In genomic region chr9:83969602-83970001, GRCh38 we compare ENCODE assay signal across 17 cellular contexts. TPM values are rescaled to one million over a fixed set of nuclear protein-coding genes. Genes with fewer than 3 reads are reported as not detected.
DNase-seq lines count a peak whose midpoint lies in the region; ATAC-seq and TF ChIP-seq lines count a peak whose summit lies in the region.
"Had no signal": no experiment of that assay in that cellular context is flagged by ENCODE, and none has a peak within 500 bp of the region (broad histone marks: within the 10 kb centered on the region; RNA-seq: fewer than 3 reads in every experiment).

No MANE protein-coding gene starts in this region.

- no peaks in the 10 kb centered on the region for H3K9me3 ChIP-seq in CD4-positive, alpha-beta T cell (ENCODE audit: control insufficient read depth, low read length)
- no peaks in the 10 kb centered on the region for H3K9me3 ChIP-seq in SK-N-MC (ENCODE audit: low read depth, low read length)
- no peaks in the 10 kb centered on the region for H3K9me3 ChIP-seq in naive thymus-derived CD4-positive, alpha-beta T cell (ENCODE audit: control insufficient read depth in 2 of 3, low read length in 3 of 3)
- H3K9me3 ChIP-seq: BLaER1 had no signal

- no peak for TF ChIP-seq CTCF in CD4-positive, alpha-beta T cell (IDR thresholded peaks at IDR 0.05)
- TF ChIP-seq CTCF in RWPE1 (conservative IDR thresholded peaks at IDR 0.05; ENCODE audit: low read depth) = no peak

- POLR2A ChIA-PET in activated CD4-positive, alpha-beta memory T cell treated with anti-CD3 and anti-CD28 coated beads for 36 hours (lab: Charles Lee) = interaction anchor here (0.7 to 2.7 kb wide), 2 partner anchors 10 to 35 kb away, joined by 3 to 13 read pairs; partner anchors contain the start of genes HNRNPK and RMI1
- POLR2A ChIA-PET in activated CD4-positive, alpha-beta memory T cell treated with anti-CD3 and anti-CD28 coated beads, Interleukin-2, amount 10 ng/mL, durations not matched to agents 7 days and 5 days (lab: Charles Lee) = interaction anchor here (3.4 to 4.1 kb wide), 2 partner anchors 11 to 12 kb away, joined by 18 to 30 read pairs; partner anchors contain the start of genes HNRNPK and RMI1
- POLR2A ChIA-PET in CD4-positive, alpha-beta T cell (lab: Charles Lee) = interaction anchor here (1.1 to 3.2 kb wide), 2 partner anchors 11 to 16 kb away, joined by 3 to 20 read pairs; partner anchors contain the start of genes HNRNPK and RMI1
- POLR2A ChIA-PET in naive thymus-derived CD4-positive, alpha-beta T cell (lab: Charles Lee) = no interaction called here
- POLR2A ChIA-PET in RWPE1 (lab: Yijun Ruan, JAX; ENCODE audit: low non-redundant PET) = no interaction called here

- H3K27me3 Mint-ChIP-seq in activated CD4-positive, alpha-beta memory T cell treated with anti-CD3 and anti-CD28 coated beads for 36 hours = no peaks in the 10 kb centered on the region
- H3K27me3 Mint-ChIP-seq in activated CD4-positive, alpha-beta memory T cell treated with anti-CD3 and anti-CD28 coated beads, Interleukin-2, amount 10 ng/mL, durations not matched to agents 7 days and 5 days = no peaks in the 10 kb centered on the region
- H3K27me3 Mint-ChIP-seq in CD4-positive, alpha-beta T cell = no peaks in the 10 kb centered on the region
- H3K27me3 Mint-ChIP-seq in naive thymus-derived CD4-positive, alpha-beta T cell = no peaks in the 10 kb centered on the region

- DNase-seq in activated CD4-positive, alpha-beta memory T cell treated with anti-CD3 and anti-CD28 coated beads for 36 hours = no peak
- DNase-seq in activated CD4-positive, alpha-beta memory T cell treated with anti-CD3 and anti-CD28 coated beads, Interleukin-2, amount 10 ng/mL, durations not matched to agents 7 days and 5 days = no peak
- DNase-seq in CD4-positive, alpha-beta T cell = no peak
- DNase-seq in SK-N-MC (ENCODE audit: low read depth, low spot score) = no peak
- no peak for DNase-seq in naive thymus-derived CD4-positive, alpha-beta T cell
- no peak for DNase-seq in RWPE1 (ENCODE audit: low spot score)
- DNase-seq: Calu3; CD8-positive, alpha-beta T cell; NCI-H1417; NCI-H187 treated with DMSO at 0.1 percent for 48 hours; NCI-H226; NCI-H524 treated with DMSO at 0.1 percent for 48 hours; PC-3; RPMI8226 had no signal

- H3K27me3 ChIP-seq in CD4-positive, alpha-beta T cell (ENCODE audit: control insufficient read depth, insufficient read depth, low read length) = no peaks in the 10 kb centered on the region
- H3K27me3 ChIP-seq in naive thymus-derived CD4-positive, alpha-beta T cell (ENCODE audit: control insufficient read depth in 2 of 2, insufficient read depth in 2 of 2, low read length in 2 of 2) = no peaks in the 10 kb centered on the region
- H3K27me3 ChIP-seq: BLaER1 had no signal

- peaks cover 30% of the 10 kb centered on the region for H3K4me1 Mint-ChIP-seq in activated CD4-positive, alpha-beta memory T cell treated with anti-CD3 and anti-CD28 coated beads for 36 hours (ENCODE audit: low read depth)
- H3K4me1 Mint-ChIP-seq in activated CD4-positive, alpha-beta memory T cell treated with anti-CD3 and anti-CD28 coated beads, Interleukin-2, amount 10 ng/mL, durations not matched to agents 7 days and 5 days = peaks cover 23% of the 10 kb centered on the region
- peaks cover 47% of the 10 kb centered on the region for H3K4me1 Mint-ChIP-seq in CD4-positive, alpha-beta T cell (ENCODE audit: low read depth)
- H3K4me1 Mint-ChIP-seq in naive thymus-derived CD4-positive, alpha-beta T cell = peaks cover 21 to 55% (median 40%) of the 10 kb centered on the region in 7 donors

- H3K4me1 ChIP-seq in naive thymus-derived CD4-positive, alpha-beta T cell (ENCODE audit: control insufficient read depth in 2 of 2, insufficient read depth in 2 of 2, low read length in 2 of 2) = peaks cover 2 to 6% of the 10 kb centered on the region in 2 donors

- peak overlapping the region; percentile 42 for H3K27ac Mint-ChIP-seq in activated CD4-positive, alpha-beta memory T cell treated with anti-CD3 and anti-CD28 coated beads for 36 hours
- H3K27ac Mint-ChIP-seq in activated CD4-positive, alpha-beta memory T cell treated with anti-CD3 and anti-CD28 coated beads, Interleukin-2, amount 10 ng/mL, durations not matched to agents 7 days and 5 days = no peak overlapping the region
- H3K27ac Mint-ChIP-seq in CD4-positive, alpha-beta T cell = peak overlapping the region; percentile 23
- H3K27ac Mint-ChIP-seq in naive thymus-derived CD4-positive, alpha-beta T cell = peak overlapping the region in 2 of 9 donors; percentile 43 to 49
- H3K27ac Mint-ChIP-seq: CD8-positive, alpha-beta T cell had no signal

- H3K4me3 Mint-ChIP-seq in activated CD4-positive, alpha-beta memory T cell treated with anti-CD3 and anti-CD28 coated beads for 36 hours = no peak overlapping the region
- no peak overlapping the region for H3K4me3 Mint-ChIP-seq in activated CD4-positive, alpha-beta memory T cell treated with anti-CD3 and anti-CD28 coated beads, Interleukin-2, amount 10 ng/mL, durations not matched to agents 7 days and 5 days
- no peak overlapping the region for H3K4me3 Mint-ChIP-seq in CD4-positive, alpha-beta T cell
- no peak overlapping the region for H3K4me3 Mint-ChIP-seq in naive thymus-derived CD4-positive, alpha-beta T cell
- H3K4me3 Mint-ChIP-seq: CD8-positive, alpha-beta T cell had no signal

- no peak overlapping the region for H3K4me3 ChIP-seq in SK-N-MC
- no peak overlapping the region for H3K4me3 ChIP-seq in naive thymus-derived CD4-positive, alpha-beta T cell (ENCODE audit: low read length)
- H3K4me3 ChIP-seq: BLaER1 had no signal

- intact Hi-C loops in activated CD4-positive, alpha-beta memory T cell treated with anti-CD3 and anti-CD28 coated beads for 36 hours (cut with micrococcal nuclease) = loop anchor here (10.0 kb wide), 1 partner anchor 785 kb away; no protein-coding TSS in a partner anchor
- intact Hi-C loops in CD4-positive, alpha-beta T cell (cut with DNase I, micrococcal nuclease) = loop anchor here in 1 of 2 experiments (10.0 kb wide), 1 partner anchor 1975 kb away; the partner anchor contains the start of gene NAA35
- intact Hi-C loops in naive thymus-derived CD4-positive, alpha-beta T cell (cut with micrococcal nuclease) = loop anchor here in 1 of 2 donors (1.0 kb wide), 1 partner anchor 10 kb away; no protein-coding TSS in a partner anchor

- peaks cover 63% of the 10 kb centered on the region for H3K36me3 Mint-ChIP-seq in activated CD4-positive, alpha-beta memory T cell treated with anti-CD3 and anti-CD28 coated beads for 36 hours
- peaks cover 82% of the 10 kb centered on the region for H3K36me3 Mint-ChIP-seq in activated CD4-positive, alpha-beta memory T cell treated with anti-CD3 and anti-CD28 coated beads, Interleukin-2, amount 10 ng/mL, durations not matched to agents 7 days and 5 days (ENCODE audit: low read depth)
- peaks cover 88% of the 10 kb centered on the region for H3K36me3 Mint-ChIP-seq in CD4-positive, alpha-beta T cell (ENCODE audit: low read depth)
- peaks cover 12 to 54% (median 35%) of the 10 kb centered on the region in 5 donors for H3K36me3 Mint-ChIP-seq in naive thymus-derived CD4-positive, alpha-beta T cell

- H3K9ac ChIP-seq in SK-N-MC (ENCODE audit: insufficient read length) = no peak overlapping the region
- H3K9ac ChIP-seq: BLaER1, KMS-11 had no signal

- CTCF ChIA-PET in activated CD4-positive, alpha-beta memory T cell treated with anti-CD3 and anti-CD28 coated beads for 36 hours (lab: Charles Lee) = interaction anchor here (1.4 kb wide), 1 partner anchor 13 kb away, joined by 3 read pairs; a partner anchor contains a TSS
- CTCF ChIA-PET in activated CD4-positive, alpha-beta memory T cell treated with anti-CD3 and anti-CD28 coated beads, Interleukin-2, amount 10 ng/mL, durations not matched to agents 7 days and 5 days (lab: Charles Lee) = interaction anchor here (0.6 to 1.5 kb wide), 2 partner anchors 15 to 292 kb away, joined by 3 to 4 read pairs; no protein-coding TSS in a partner anchor
- CTCF ChIA-PET in CD4-positive, alpha-beta T cell (lab: Charles Lee) = no interaction called here
- CTCF ChIA-PET in naive thymus-derived CD4-positive, alpha-beta T cell (lab: Charles Lee) = interaction anchor here (0.5 kb wide), 1 partner anchor 358 kb away, joined by 3 read pairs; no protein-coding TSS in a partner anchor
- CTCF ChIA-PET in RWPE1 (lab: Yijun Ruan, JAX) = interaction anchor here (0.8 to 1.2 kb wide), 2 partner anchors 31 to 345 kb away, joined by 3 read pairs; no protein-coding TSS in a partner anchor

- no peak for ATAC-seq in CD4-positive, alpha-beta T cell (ENCODE audit: poor library complexity)
- no peak for ATAC-seq in naive thymus-derived CD4-positive, alpha-beta T cell
- no peak for ATAC-seq in HG03135 (IDR thresholded peaks at IDR 0.05; ENCODE audit: unreplicated experiment)
- ATAC-seq: CD8-positive, alpha-beta T cell; PC-3 had no signal

- no peak overlapping the region for H3K27ac ChIP-seq in CD4-positive, alpha-beta T cell (ENCODE audit: low read depth, low read length)
- peak overlapping the region; percentile 78 for H3K27ac ChIP-seq in SK-N-MC
- H3K27ac ChIP-seq in naive thymus-derived CD4-positive, alpha-beta T cell (ENCODE audit: low read depth, low read length) = peak overlapping the region; percentile 10
- no peak overlapping the region for H3K27ac ChIP-seq in RWPE1
- H3K27ac ChIP-seq: BLaER1, KMS-11 had no signal

- H3K9me3 Mint-ChIP-seq in activated CD4-positive, alpha-beta memory T cell treated with anti-CD3 and anti-CD28 coated beads for 36 hours = no peaks in the 10 kb centered on the region
- H3K9me3 Mint-ChIP-seq in activated CD4-positive, alpha-beta memory T cell treated with anti-CD3 and anti-CD28 coated beads, Interleukin-2, amount 10 ng/mL, durations not matched to agents 7 days and 5 days = no peaks in the 10 kb centered on the region
- no peaks in the 10 kb centered on the region for H3K9me3 Mint-ChIP-seq in CD4-positive, alpha-beta T cell
- no peaks in the 10 kb centered on the region for H3K9me3 Mint-ChIP-seq in naive thymus-derived CD4-positive, alpha-beta T cell
- H3K9me3 Mint-ChIP-seq: CD8-positive, alpha-beta T cell had no signal

- peaks cover 86% of the 10 kb centered on the region for H3K36me3 ChIP-seq in SK-N-MC (ENCODE audit: insufficient read depth, low read length)
- H3K36me3 ChIP-seq in naive thymus-derived CD4-positive, alpha-beta T cell (ENCODE audit: control insufficient read depth in 2 of 3, insufficient read depth in 3 of 3, low read length in 3 of 3) = peaks cover 40 to 72% (median 70%) of the 10 kb centered on the region in 3 experiments

RNA-seq across cellular contexts. Expression of gene HNRNPK, which starts 10.4 kb away (rescaled TPM):
- total RNA-seq in activated CD4-positive, alpha-beta memory T cell treated with anti-CD3 and anti-CD28 coated beads for 36 hours = 100 to 1,000 TPM; 694 to 716 TPM
- total RNA-seq in activated CD4-positive, alpha-beta memory T cell treated with anti-CD3 and anti-CD28 coated beads, Interleukin-2, amount 10 ng/mL, durations not matched to agents 7 days and 5 days = 100 to 1,000 TPM; 614 to 616 TPM
- 100 to 1,000 TPM; 656 to 688 TPM for total RNA-seq in CD4-positive, alpha-beta T cell
- 100 to 1,000 TPM; 537 to 766 (median 589) TPM for total RNA-seq in naive thymus-derived CD4-positive, alpha-beta T cell
- polyA plus RNA-seq in naive thymus-derived CD4-positive, alpha-beta T cell = 100 to 1,000 TPM; 918 to 958 TPM

RNA-seq across cellular contexts. Expression of gene RMI1, which starts 11.0 kb away (rescaled TPM):
- 10 to 100 TPM; 20.3 to 22.6 TPM for total RNA-seq in activated CD4-positive, alpha-beta memory T cell treated with anti-CD3 and anti-CD28 coated beads for 36 hours
- total RNA-seq in activated CD4-positive, alpha-beta memory T cell treated with anti-CD3 and anti-CD28 coated beads, Interleukin-2, amount 10 ng/mL, durations not matched to agents 7 days and 5 days = 10 to 100 TPM; 22.1 to 22.4 TPM
- 1 to 10 TPM in 1 of 2 experiments, under 1 TPM in 1; 0.66 to 1.2 TPM for total RNA-seq in CD4-positive, alpha-beta T cell
- total RNA-seq in naive thymus-derived CD4-positive, alpha-beta T cell = 10 to 100 TPM in 1 of 5 experiments, 1 to 10 TPM in 4; 1.6 to 24.8 (median 5.2) TPM
- 1 to 10 TPM; 5.8 to 6.7 TPM for polyA plus RNA-seq in naive thymus-derived CD4-positive, alpha-beta T cell

RNA-seq across cellular contexts. Expression of gene KIF27, which starts 48.4 kb away (rescaled TPM):
- total RNA-seq in activated CD4-positive, alpha-beta memory T cell treated with anti-CD3 and anti-CD28 coated beads for 36 hours = 1 to 10 TPM; 2.6 to 3.0 TPM
- 1 to 10 TPM; 2.3 TPM for total RNA-seq in activated CD4-positive, alpha-beta memory T cell treated with anti-CD3 and anti-CD28 coated beads, Interleukin-2, amount 10 ng/mL, durations not matched to agents 7 days and 5 days
- 1 to 10 TPM; 3.6 to 5.1 TPM for total RNA-seq in CD4-positive, alpha-beta T cell
- total RNA-seq in naive thymus-derived CD4-positive, alpha-beta T cell = 1 to 10 TPM; 3.5 to 6.7 (median 5.3) TPM
- polyA plus RNA-seq in naive thymus-derived CD4-positive, alpha-beta T cell = 1 to 10 TPM; 1.3 to 2.0 TPM

Comparison
In these comparisons a context has a peak if more than half of its experiments do, and no peak if none do; other contexts are left out.
1. H3K27ac ChIP-seq: peak in SK-N-MC (single experiment) and naive thymus-derived CD4-positive, alpha-beta T cell (single experiment); none in CD4-positive, alpha-beta T cell (single experiment) and RWPE1 (single experiment).
2. POLR2A ChIA-PET loops: an anchor here in activated CD4-positive, alpha-beta memory T cell treated with anti-CD3 and anti-CD28 coated beads for 36 hours (0.7 to 2.7 kb wide), activated CD4-positive, alpha-beta memory T cell treated with anti-CD3 and anti-CD28 coated beads, Interleukin-2, amount 10 ng/mL, durations not matched to agents 7 days and 5 days (3.4 to 4.1 kb wide) and CD4-positive, alpha-beta T cell (1.1 to 3.2 kb wide); none called in naive thymus-derived CD4-positive, alpha-beta T cell and RWPE1.